Comparison of ENCODE assay signal across 23 cellular contexts in genomic region chr1:233412812-233413211, GRCh38.
DNase-seq lines count a peak whose midpoint lies in the region; ATAC-seq, FAIRE-seq and TF ChIP-seq lines count a peak whose summit lies in the region.
"Had no signal": no experiment of that assay in that cellular context is flagged by ENCODE, and none has a peak within 500 bp of the region (broad histone marks: within the 10 kb centered on the region; RNA-seq: fewer than 3 reads in every experiment).

No MANE protein-coding gene starts in this region.

- DNase-seq in MCF 10A (ENCODE audit: unreplicated experiment) (peak; percentile 87), breast epithelium (ENCODE audit: low spot score in 2 of 2) (no peak), astrocyte of the hippocampus (ENCODE audit: low read depth, low spot score) (peak; percentile 76), keratinocyte (ENCODE audit: low read depth, low spot score) (no peak), posterior vena cava (ENCODE audit: low spot score) (no peak), left lobe of liver (ENCODE audit: low spot score) (no peak), neuronal stem cell (ENCODE audit: low spot score) (no peak)
- DNase-seq: 8988T, DND-41, HCEC 1CT, IMR-90, MM.1S, NCI-H1092, NCI-H1436 treated with DMSO at 0.1 percent for 48 hours, NCI-H2029 treated with DMSO at 0.1 percent for 48 hours, NCI-H524, PC-9, SJCRH30 had no signal

- intact Hi-C loops in MCF 10A (cut with micrococcal nuclease): no loop called here
- intact Hi-C loops in breast epithelium (cut with DNase I; ENCODE audit: low total_unique reads): no loop called here
- intact Hi-C loops in posterior vena cava (cut with DNase I): loop anchor here in 1 of 2 donors (5.0 kb wide), 1 partner anchor 1691 kb away; no protein-coding TSS in a partner anchor

- H3K14ac ChIP-seq in neuronal stem cell (ENCODE audit: low read length): no peak overlapping the region

- H3K27ac Mint-ChIP-seq in MCF 10A (ENCODE audit: low read depth, unreplicated experiment): no peak overlapping the region
- H3K27ac Mint-ChIP-seq: CD14-positive monocyte, GM23338 had no signal

- H3K79me2 ChIP-seq in keratinocyte (ENCODE audit: control insufficient read depth, insufficient read depth, low read length): no peaks in the 10 kb centered on the region

- no peaks in the 10 kb centered on the region for H3K79me1 ChIP-seq in neuronal stem cell (ENCODE audit: low read depth, low read length)

- H3K9ac ChIP-seq in keratinocyte (ENCODE audit: control insufficient read depth, extremely low read depth, insufficient read depth, low read length) (no peak overlapping the region), neuronal stem cell (ENCODE audit: low read depth, low read length, poor library complexity) (no peak overlapping the region)

- H2BK5ac ChIP-seq in neuronal stem cell (ENCODE audit: low read length): no peak overlapping the region

- H2AK5ac ChIP-seq in neuronal stem cell (ENCODE audit: low read depth, low read length): no peak overlapping the region

- H3K4me3 ChIP-seq in breast epithelium (no peak overlapping the region), keratinocyte (ENCODE audit: control insufficient read depth in 2 of 3, extremely low read depth in 1 of 3, insufficient read depth in 2 of 3, low read depth in 1 of 3, low read length in 3 of 3) (no peak overlapping the region), neuronal stem cell (ENCODE audit: low read length in 2 of 2) (no peak overlapping the region)
- H3K4me3 ChIP-seq: GM23338, PC-9, SJCRH30 had no signal

- H2BK15ac ChIP-seq in neuronal stem cell (ENCODE audit: low read length): no peak overlapping the region

- CTCF ChIA-PET in MCF 10A (lab: Yijun Ruan, JAX): interaction anchor here (1.3 to 5.1 kb wide), 3 partner anchors 17 to 898 kb away, joined by 4 to 17 read pairs (median 6); no protein-coding TSS in a partner anchor

- H2AFZ ChIP-seq in keratinocyte (ENCODE audit: control insufficient read depth, low read length) (no peak overlapping the region), neuronal stem cell (ENCODE audit: low read length) (no peak overlapping the region)
- H2AFZ ChIP-seq: GM23338, PC-9 had no signal

- H3K27ac ChIP-seq in breast epithelium (no peak overlapping the region), keratinocyte (ENCODE audit: control insufficient read depth, insufficient read depth, low read length) (no peak overlapping the region), neuronal stem cell (replicated peaks; ENCODE audit: low read length) (no peak overlapping the region)
- H3K27ac ChIP-seq: PC-9, SJCRH30 had no signal

- peak; percentile 44 for FAIRE-seq in keratinocyte (lab: Jason Lieb, UNC)
- FAIRE-seq: G401.6, HTR-8/SVneo had no signal

- H3K4me2 ChIP-seq in keratinocyte (ENCODE audit: control insufficient read depth, extremely low read depth, insufficient read depth, low read depth, low read length): no peak overlapping the region
- no peak overlapping the region for H3K4me2 ChIP-seq in neuronal stem cell (ENCODE audit: insufficient read depth, low read length, poor library complexity, severe bottlenecking)
- H3K4me2 ChIP-seq: GM23338, PC-9 had no signal

- no peaks in the 10 kb centered on the region for H4K20me1 ChIP-seq in keratinocyte (ENCODE audit: control insufficient read depth, extremely low read depth, insufficient read depth, low read length)

- H3K27me3 Mint-ChIP-seq in MCF 10A (ENCODE audit: insufficient read depth, unreplicated experiment): no peaks in the 10 kb centered on the region

- H4K8ac ChIP-seq in neuronal stem cell (ENCODE audit: low read depth, low read length): no peak overlapping the region

- dilution Hi-C loops in keratinocyte (cut with MboI; ENCODE audit: extremely low pct_ligation_motif_present, low sequenced_read_pairs): no loop called here

- H3K9me3 ChIP-seq in breast epithelium: no peaks in the 10 kb centered on the region
- no peaks in the 10 kb centered on the region for H3K9me3 ChIP-seq in keratinocyte (ENCODE audit: control insufficient read depth, low read depth, low read length)
- peaks cover 0 to 4% of the 10 kb centered on the region in 2 donors for H3K9me3 ChIP-seq in neuronal stem cell (replicated peaks in 1 of 2; ENCODE audit: control insufficient read depth in 2 of 2, insufficient read depth in 1 of 2, low read depth in 1 of 2, low read length in 2 of 2)
- H3K9me3 ChIP-seq: SJCRH30 had no signal

- POLR2A ChIA-PET in MCF 10A (lab: Yijun Ruan, JAX): interaction anchor here (0.5 to 1.6 kb wide), 5 partner anchors 10 to 1320 kb away, joined by 3 to 4 read pairs (median 3); no protein-coding TSS in a partner anchor

- no peak overlapping the region for H2BK120ac ChIP-seq in neuronal stem cell (ENCODE audit: low read depth, low read length)

- H4K91ac ChIP-seq in neuronal stem cell (ENCODE audit: low read depth, low read length, poor library complexity): no peak overlapping the region

- H3K36me3 ChIP-seq in breast epithelium (no peaks in the 10 kb centered on the region), keratinocyte (ENCODE audit: control insufficient read depth in 2 of 2, extremely low read depth in 1 of 2, insufficient read depth in 2 of 2, low read length in 2 of 2) (no peaks in the 10 kb centered on the region), neuronal stem cell (replicated peaks in 1 of 2; ENCODE audit: control insufficient read depth in 2 of 2, insufficient read depth in 2 of 2, low read length in 2 of 2) (no peaks in the 10 kb centered on the region)
- H3K36me3 ChIP-seq: SJCRH30 had no signal

- H3K4me3 Mint-ChIP-seq in MCF 10A (ENCODE audit: unreplicated experiment): no peak overlapping the region
- H3K4me3 Mint-ChIP-seq: CD14-positive monocyte, GM23338 had no signal

- H2BK12ac ChIP-seq in neuronal stem cell (ENCODE audit: low read length): no peak overlapping the region

- H3K4me1 ChIP-seq in breast epithelium (no peaks in the 10 kb centered on the region), keratinocyte (ENCODE audit: control insufficient read depth, extremely low read depth, insufficient read depth, low read length) (no peaks in the 10 kb centered on the region), neuronal stem cell (ENCODE audit: control insufficient read depth in 2 of 2, insufficient read depth in 1 of 2, low read depth in 1 of 2, low read length in 2 of 2) (no peaks in the 10 kb centered on the region)
- H3K4me1 ChIP-seq: SJCRH30 had no signal

- TF ChIP-seq POLR2A in breast epithelium (IDR thresholded peaks at IDR 0.05): no peak

- H3K9me1 ChIP-seq in keratinocyte (ENCODE audit: control insufficient read depth, extremely low read depth, insufficient read depth, low read length): no peaks in the 10 kb centered on the region

- no peak overlapping the region for H3K4ac ChIP-seq in neuronal stem cell (ENCODE audit: low read length)

- TF ChIP-seq CTCF in MCF 10A (IDR thresholded peaks at IDR 0.05; ENCODE audit: unreplicated experiment) (no peak), breast epithelium (IDR thresholded peaks at IDR 0.05) (no peak), keratinocyte (optimal IDR thresholded peaks at IDR 0.05 in 1 of 3, IDR thresholded peaks at IDR 0.05 in 1 of 3, conservative IDR thresholded peaks at IDR 0.05 in 1 of 3; ENCODE audit: extremely low read depth in 1 of 3, insufficient read depth in 2 of 3, low read length in 3 of 3) (no peak)

- no peaks in the 10 kb centered on the region for H3K36me3 Mint-ChIP-seq in MCF 10A (ENCODE audit: insufficient read depth, unreplicated experiment)
- H3K36me3 Mint-ChIP-seq: CD14-positive monocyte had no signal

- no TSS peak for BruUV-seq in MCF 10A (replicated peaks; lab: Mats Ljungman, UMichigan)

- peaks cover 10% of the 10 kb centered on the region for H3K9me3 Mint-ChIP-seq in MCF 10A (ENCODE audit: unreplicated experiment)

- no peak overlapping the region for H3K23ac ChIP-seq in neuronal stem cell (ENCODE audit: low read depth, low read length, poor library complexity)

- no peaks in the 10 kb centered on the region for H3K27me3 ChIP-seq in breast epithelium
- no peaks in the 10 kb centered on the region for H3K27me3 ChIP-seq in keratinocyte (ENCODE audit: control insufficient read depth, extremely low read depth, insufficient read depth, low read length)
- H3K27me3 ChIP-seq in neuronal stem cell (ENCODE audit: control insufficient read depth in 3 of 3, insufficient read depth in 3 of 3, low read depth in 1 of 3, low read length in 3 of 3): no peaks in the 10 kb centered on the region
- H3K27me3 ChIP-seq: SJCRH30 had no signal

- H3K4me1 Mint-ChIP-seq in MCF 10A (ENCODE audit: insufficient read depth, unreplicated experiment): peaks cover 8% of the 10 kb centered on the region
- H3K4me1 Mint-ChIP-seq: CD14-positive monocyte had no signal

- ATAC-seq in left lobe of liver (no peak), GM21529 (IDR thresholded peaks at IDR 0.05; ENCODE audit: unreplicated experiment) (no peak)
- ATAC-seq: GM23338 had no signal

- WGBS in neuronal stem cell (ENCODE audit: extremely low coverage in 2 of 2, insufficient read length in 2 of 2, insufficient replicate concordance in 1 of 2), 2 donors: no CpG with 5 or more reads among the region's 2 CpGs

- no peak overlapping the region for H3K18ac ChIP-seq in neuronal stem cell (ENCODE audit: low read length)

Comparison
In these comparisons a context has a peak if more than half of its experiments do, and no peak if none do; other contexts are left out.
1. DNase-seq: peak in MCF 10A (single experiment) and astrocyte of the hippocampus (single experiment); none in breast epithelium (0 of 2), keratinocyte (single experiment), posterior vena cava (single experiment), left lobe of liver (single experiment) and neuronal stem cell (single experiment).